7 cellular contexts compared by ENCODE assay signal in the genomic region with DNA sequence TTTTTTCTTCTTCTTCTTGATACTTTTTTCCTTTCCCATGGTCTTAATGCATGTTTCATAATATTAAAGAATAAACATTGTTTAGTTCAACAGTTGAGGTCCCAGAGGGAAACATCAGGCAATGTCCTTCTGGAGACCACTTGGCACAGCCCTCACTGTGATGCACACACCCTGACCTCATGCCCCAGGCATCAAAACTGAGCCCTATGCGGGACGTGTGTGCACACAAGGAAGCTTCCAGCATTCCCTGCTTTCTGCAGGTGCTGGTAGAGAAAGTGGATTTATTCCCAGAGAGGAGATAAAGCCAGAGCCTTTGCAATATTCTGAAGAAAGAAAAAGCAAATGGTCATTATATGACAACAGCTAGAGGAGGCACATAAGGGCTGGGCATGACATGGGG. TPM values are rescaled to one million over a fixed set of nuclear protein-coding genes. Genes with fewer than 3 reads are reported as not detected.
"Had no signal": no experiment of that assay in that cellular context is flagged by ENCODE, and none has a peak within 500 bp of the region (broad histone marks: within the 10 kb centered on the region; RNA-seq: fewer than 3 reads in every experiment).

No MANE protein-coding gene starts in this region.

- H3K4me3 ChIP-seq: K562 had no signal

- H3K4me1 Mint-ChIP-seq: IgD-negative memory B cell had no signal

- H3K27ac Mint-ChIP-seq: IgD-negative memory B cell had no signal

- H3K36me3 Mint-ChIP-seq: IgD-negative memory B cell had no signal

- H3K27ac ChIP-seq: HL-60 had no signal

- DNase-seq: IMR-90, KBM-7 had no signal

RNA-seq across cellular contexts. Expression of gene CMKLR1, which starts 16.0 kb away (rescaled TPM):
- total RNA-seq: HepG2, HT-29, IMR-90 had no signal
- polyA plus RNA-seq: HepG2, IMR-90 had no signal
